In genomic region chr18:13566941-13567762, GRCh38 we compare ENCODE assay signal across 8 cellular contexts.
DNase-seq lines count a peak whose midpoint lies in the region; ATAC-seq and TF ChIP-seq lines count a peak whose summit lies in the region.

No MANE protein-coding gene starts in this region.

- no peak for TF ChIP-seq CTCF in CD8-positive, alpha-beta T cell (IDR thresholded peaks at IDR 0.05)
- no peak for TF ChIP-seq CTCF in vagina (IDR thresholded peaks at IDR 0.05)

- no peaks in the 10 kb centered on the region for H3K27me3 Mint-ChIP-seq in CD8-positive, alpha-beta T cell (ENCODE audit: low read depth)
- no peaks in the 10 kb centered on the region for H3K27me3 Mint-ChIP-seq in activated naive CD4-positive, alpha-beta T cell treated with anti-CD3 and anti-CD28 coated beads, Interleukin-2, amount 10 ng/mL, durations not matched to agents 7 days and 5 days

- peak; percentile 63 for ATAC-seq in CD8-positive, alpha-beta T cell
- peak; percentile 56 for ATAC-seq in GM19328 (IDR thresholded peaks at IDR 0.05; ENCODE audit: unreplicated experiment)
- peak; percentile 47 for ATAC-seq in HG03342 (IDR thresholded peaks at IDR 0.05; ENCODE audit: unreplicated experiment)

- peak overlapping the region; percentile 74 for H3K4me3 Mint-ChIP-seq in CD8-positive, alpha-beta T cell
- no peak overlapping the region for H3K4me3 Mint-ChIP-seq in activated naive CD4-positive, alpha-beta T cell treated with anti-CD3 and anti-CD28 coated beads, Interleukin-2, amount 10 ng/mL, durations not matched to agents 7 days and 5 days

- no peak overlapping the region for H3K18ac ChIP-seq in mesenchymal stem cell (ENCODE audit: low read depth in 1 of 2, low read length in 2 of 2)

- H4K8ac ChIP-seq in mesenchymal stem cell (ENCODE audit: low read length): no peak overlapping the region

- DNase-seq in CD8-positive, alpha-beta T cell: peak in 2 of 7 experiments; percentile 27 to 38
- DNase-seq in activated naive CD4-positive, alpha-beta T cell treated with anti-CD3 and anti-CD28 coated beads, Interleukin-2, amount 10 ng/mL, durations not matched to agents 7 days and 5 days: no peak
- DNase-seq in mesenchymal stem cell: no peak
- DNase-seq in vagina (ENCODE audit: extremely low spot score in 2 of 2): no peak
- DNase-seq in SKM-1 (lab: John Stamatoyannopoulos, UW; ENCODE audit: unreplicated experiment): no peak
- DNase-seq in middle frontal gyrus (ENCODE audit: extremely low spot score, low spot score): no peak

- peaks cover 36% of the 10 kb centered on the region for H3K4me1 ChIP-seq in CD8-positive, alpha-beta T cell (ENCODE audit: insufficient read depth, low read length)
- no peaks in the 10 kb centered on the region for H3K4me1 ChIP-seq in mesenchymal stem cell (ENCODE audit: control insufficient read depth, insufficient read depth, low read depth, low read length)
- H3K4me1 ChIP-seq in vagina: peaks cover 45% of the 10 kb centered on the region

- H4K91ac ChIP-seq in mesenchymal stem cell (ENCODE audit: low read length): no peak overlapping the region

- H3K9me3 Mint-ChIP-seq in CD8-positive, alpha-beta T cell: no peaks in the 10 kb centered on the region
- H3K9me3 Mint-ChIP-seq in activated naive CD4-positive, alpha-beta T cell treated with anti-CD3 and anti-CD28 coated beads, Interleukin-2, amount 10 ng/mL, durations not matched to agents 7 days and 5 days: no peaks in the 10 kb centered on the region

- no peak overlapping the region for H3K14ac ChIP-seq in mesenchymal stem cell (ENCODE audit: low read length in 2 of 2)

- no peaks in the 10 kb centered on the region for H3K9me3 ChIP-seq in CD8-positive, alpha-beta T cell (ENCODE audit: low read length)
- H3K9me3 ChIP-seq in mesenchymal stem cell (ENCODE audit: control insufficient read depth, low read length) (no peaks in the 10 kb centered on the region), vagina (no peaks in the 10 kb centered on the region)

- H3K4ac ChIP-seq in mesenchymal stem cell (ENCODE audit: low read depth in 1 of 2, low read length in 2 of 2): no peak overlapping the region

- POLR2A ChIA-PET in CD8-positive, alpha-beta T cell (lab: Charles Lee): interaction anchor here (0.8 to 3.0 kb wide), 4 partner anchors 9 to 130 kb away, joined by 3 to 9 read pairs (median 3); no protein-coding TSS in a partner anchor

- intact Hi-C loops in CD8-positive, alpha-beta T cell (cut with DNase I, micrococcal nuclease): loop anchor here (2.0 to 5.0 kb wide), 2 partner anchors 46 to 165 kb away; no protein-coding TSS in a partner anchor
- intact Hi-C loops in vagina (cut with DNase I): no loop called here

- no peaks in the 10 kb centered on the region for H3K36me3 Mint-ChIP-seq in CD8-positive, alpha-beta T cell
- H3K36me3 Mint-ChIP-seq in activated naive CD4-positive, alpha-beta T cell treated with anti-CD3 and anti-CD28 coated beads, Interleukin-2, amount 10 ng/mL, durations not matched to agents 7 days and 5 days: peaks cover 3% of the 10 kb centered on the region

- H3K27ac Mint-ChIP-seq in CD8-positive, alpha-beta T cell: peak overlapping the region; percentile 90
- peak overlapping the region; percentile 33 for H3K27ac Mint-ChIP-seq in activated naive CD4-positive, alpha-beta T cell treated with anti-CD3 and anti-CD28 coated beads, Interleukin-2, amount 10 ng/mL, durations not matched to agents 7 days and 5 days

- H3K27ac ChIP-seq in CD8-positive, alpha-beta T cell (ENCODE audit: low read depth, low read length): peak overlapping the region; percentile 22
- no peak overlapping the region for H3K27ac ChIP-seq in mesenchymal stem cell (ENCODE audit: low read length, poor library complexity, severe bottlenecking)
- H3K27ac ChIP-seq in vagina: peak overlapping the region; percentile 76

- H3K23ac ChIP-seq in mesenchymal stem cell (ENCODE audit: low read length in 2 of 2): no peak overlapping the region

- CTCF ChIA-PET in CD8-positive, alpha-beta T cell (lab: Charles Lee): interaction anchor here (0.7 to 2.7 kb wide), 7 partner anchors 9 to 246 kb away, joined by 3 to 18 read pairs (median 3); no protein-coding TSS in a partner anchor
- CTCF ChIA-PET in activated naive CD4-positive, alpha-beta T cell treated with anti-CD3 and anti-CD28 coated beads, Interleukin-2, amount 10 ng/mL, durations not matched to agents 7 days and 5 days (lab: Charles Lee): interaction anchor here (0.7 to 2.3 kb wide), 3 partner anchors 9 to 351 kb away, joined by 3 to 7 read pairs (median 6); no protein-coding TSS in a partner anchor

- no peak for TF ChIP-seq POLR2A in vagina (IDR thresholded peaks at IDR 0.05)

- no peak overlapping the region for H2BK120ac ChIP-seq in mesenchymal stem cell (ENCODE audit: low read depth, low read length)

- no peak overlapping the region for H2BK5ac ChIP-seq in mesenchymal stem cell (ENCODE audit: low read depth, low read length, poor library complexity, severe bottlenecking)

- H3K9ac ChIP-seq in mesenchymal stem cell (ENCODE audit: low read length): peak overlapping the region; percentile 71

- no peak overlapping the region for H2AFZ ChIP-seq in mesenchymal stem cell (ENCODE audit: low read depth, low read length)

- H3K36me3 ChIP-seq in CD8-positive, alpha-beta T cell (ENCODE audit: insufficient read depth, low read length): no peaks in the 10 kb centered on the region
- H3K36me3 ChIP-seq in mesenchymal stem cell (ENCODE audit: control insufficient read depth in 1 of 2, insufficient read depth in 2 of 2, low read depth in 1 of 2, low read length in 2 of 2) (no peaks in the 10 kb centered on the region), vagina (no peaks in the 10 kb centered on the region)

- no peak overlapping the region for H2BK12ac ChIP-seq in mesenchymal stem cell (ENCODE audit: low read length in 2 of 2)

- H3K4me3 ChIP-seq in CD8-positive, alpha-beta T cell (ENCODE audit: low read depth, low read length): peak overlapping the region; percentile 18
- no peak overlapping the region for H3K4me3 ChIP-seq in mesenchymal stem cell (ENCODE audit: insufficient read depth in 1 of 2, low read depth in 1 of 2, low read length in 2 of 2)
- no peak overlapping the region for H3K4me3 ChIP-seq in vagina

- H3K4me2 ChIP-seq in mesenchymal stem cell (ENCODE audit: low read length, poor library complexity, severe bottlenecking): no peak overlapping the region

- H3K27me3 ChIP-seq in CD8-positive, alpha-beta T cell (ENCODE audit: insufficient read depth, low read length): no peaks in the 10 kb centered on the region
- H3K27me3 ChIP-seq in mesenchymal stem cell (ENCODE audit: control insufficient read depth in 1 of 2, insufficient read depth in 1 of 2, low read length in 2 of 2) (peaks cover 0 to 4% of the 10 kb centered on the region in 2 experiments), vagina (no peaks in the 10 kb centered on the region)

- H2AK5ac ChIP-seq in mesenchymal stem cell (ENCODE audit: low read length, severe bottlenecking): no peak overlapping the region

- no peaks in the 10 kb centered on the region for H3K79me1 ChIP-seq in mesenchymal stem cell (replicated peaks; ENCODE audit: low read length, poor library complexity, severe bottlenecking)

- H2BK15ac ChIP-seq in mesenchymal stem cell (ENCODE audit: low read depth, poor library complexity, severe bottlenecking): no peak overlapping the region

- peaks cover 64% of the 10 kb centered on the region for H3K4me1 Mint-ChIP-seq in CD8-positive, alpha-beta T cell (ENCODE audit: low read depth)
- H3K4me1 Mint-ChIP-seq in activated naive CD4-positive, alpha-beta T cell treated with anti-CD3 and anti-CD28 coated beads, Interleukin-2, amount 10 ng/mL, durations not matched to agents 7 days and 5 days: peaks cover 60% of the 10 kb centered on the region

- WGBS in mesenchymal stem cell: 36% methylated on average over 17 of the region's 18 CpGs
